26 cellular contexts compared by ENCODE assay signal in genomic region chr2:36137612-36138011, GRCh38.
"Had no signal": no experiment of that assay in that cellular context is flagged by ENCODE, and none has a peak within 500 bp of the region (broad histone marks: within the 10 kb centered on the region; RNA-seq: fewer than 3 reads in every experiment).

No MANE protein-coding gene starts in this region.

- H3K27ac ChIP-seq: dorsolateral prefrontal cortex, esophagus squamous epithelium, gastrocnemius medialis, neutrophil, ovary, prostate gland, spleen, thoracic aorta, upper lobe of left lung, WERI-Rb-1 had no signal

- H3K4me3 ChIP-seq: dorsolateral prefrontal cortex, esophagus squamous epithelium, gastrocnemius medialis, ovary, prostate gland, spleen, thoracic aorta, upper lobe of left lung had no signal

- H3K9me3 ChIP-seq: esophagus squamous epithelium, gastrocnemius medialis, neutrophil, ovary, prostate gland, spleen, thoracic aorta, upper lobe of left lung had no signal

- H3K27me3 Mint-ChIP-seq: naive thymus-derived CD8-positive, alpha-beta T cell; T-cell had no signal

- H3K27me3 ChIP-seq: dorsolateral prefrontal cortex, esophagus squamous epithelium, gastrocnemius medialis, neutrophil, ovary, spleen, upper lobe of left lung had no signal

- H3K9me3 Mint-ChIP-seq: activated T-cell treated with anti-CD3 and anti-CD28 coated beads, Interleukin-2, amount 50 U/mL, for 72 hours; brain; mesothelial cell of epicardium; naive thymus-derived CD8-positive, alpha-beta T cell; T-cell; T-helper 2 cell treated with Interferon-gamma antibody and Interleukin-4, amounts not matched to agents 5 μg/mL and 100 μg/mL, for 36 hours had no signal

- ATAC-seq: activated T-cell treated with anti-CD3 and anti-CD28 coated beads, Interleukin-2, amount 50 U/mL, for 72 hours; gastrocnemius medialis; left ventricle myocardium superior; naive thymus-derived CD8-positive, alpha-beta T cell had no signal

- H3K27ac Mint-ChIP-seq: activated T-cell treated with anti-CD3 and anti-CD28 coated beads, Interleukin-2, amount 50 U/mL, for 72 hours; brain; mesothelial cell of epicardium; T-cell; T-helper 2 cell treated with Interferon-gamma antibody and Interleukin-4, amounts not matched to agents 5 μg/mL and 100 μg/mL, for 36 hours had no signal

- H3K36me3 Mint-ChIP-seq: brain; mesothelial cell of epicardium; naive thymus-derived CD8-positive, alpha-beta T cell; T-cell had no signal

- H3K4me1 ChIP-seq: esophagus squamous epithelium, gastrocnemius medialis, prostate gland, spleen, upper lobe of left lung had no signal

- DNase-seq: activated CD4-positive, CD25-positive, alpha-beta regulatory T cell treated with anti-CD3 and anti-CD28 coated beads, Interleukin-2, amount 50 U/mL, for 72 hours; activated gamma-delta T cell; activated naive CD4-positive, alpha-beta T cell treated with anti-CD3 and anti-CD28 coated beads, Interleukin-2, amount 50 U/mL, for 16 hours; activated T-cell treated with anti-CD3 and anti-CD28 coated beads, Interleukin-2, amount 50 U/mL, for 72 hours; aorta; caudate nucleus; dorsolateral prefrontal cortex; esophagus squamous epithelium; gastrocnemius medialis; hippocampal formation; left ventricle myocardium superior; mammary epithelial cell; ovary; spleen; stimulated activated CD4-positive, alpha-beta T cell treated with anti-CD3 and anti-CD28 coated beads, Interleukin-4, amount 100 ng/mL, for 1 hour; stimulated activated naive CD4-positive, alpha-beta T cell treated with Interleukin-2 at 50 U/mL for 16 hours; T-cell; upper lobe of left lung; WERI-Rb-1 had no signal

- H3K4me3 Mint-ChIP-seq: activated T-cell treated with anti-CD3 and anti-CD28 coated beads, Interleukin-2, amount 50 U/mL, for 72 hours; brain; mesothelial cell of epicardium; naive thymus-derived CD8-positive, alpha-beta T cell; T-cell; T-helper 2 cell treated with Interferon-gamma antibody and Interleukin-4, amounts not matched to agents 5 μg/mL and 100 μg/mL, for 36 hours had no signal

- H3K4me1 Mint-ChIP-seq: brain, mesothelial cell of epicardium had no signal

- H3K36me3 ChIP-seq: esophagus squamous epithelium, gastrocnemius medialis, neutrophil, ovary, prostate gland, spleen, thoracic aorta, upper lobe of left lung, WERI-Rb-1 had no signal
